8 cellular contexts compared by ENCODE assay signal in genomic region chr6:36986704-36987047, GRCh38. TPM values are rescaled to one million over a fixed set of nuclear protein-coding genes. Genes with fewer than 3 reads are reported as not detected.
DNase-seq lines count a peak whose midpoint lies in the region; ATAC-seq and TF ChIP-seq lines count a peak whose summit lies in the region.

No MANE protein-coding gene starts in this region.

- H3K4me1 ChIP-seq in BLaER1 (peaks cover 39% of the 10 kb centered on the region), uterus (peaks cover 5 to 8% of the 10 kb centered on the region in 2 donors)

- H3K27ac ChIP-seq in BLaER1 = peak overlapping the region; percentile 99
- peak overlapping the region; percentile 96 to 98 for H3K27ac ChIP-seq in uterus

- no peaks in the 10 kb centered on the region for H3K27me3 Mint-ChIP-seq in memory B cell

- H3K4me3 Mint-ChIP-seq in memory B cell = peak overlapping the region; percentile 99

- no peaks in the 10 kb centered on the region for H3K27me3 ChIP-seq in BLaER1
- no peaks in the 10 kb centered on the region for H3K27me3 ChIP-seq in uterus

- DNase-seq in astrocyte of the spinal cord (ENCODE audit: low read depth, low spot score) (no peak), memory B cell (ENCODE audit: low spot score in 2 of 2) (no peak), uterus (no peak), NCI-H748 treated with DMSO at 0.1 percent for 48 hours (lab: John Stamatoyannopoulos, UW) (no peak), NCI-H2081 treated with DMSO at 0.1 percent for 48 hours (lab: John Stamatoyannopoulos, UW) (no peak), amygdala (lab: John Stamatoyannopoulos, UW) (no peak)

- H3K4me1 Mint-ChIP-seq in memory B cell = peaks cover 14% of the 10 kb centered on the region

- intact Hi-C loops in uterus (cut with DNase I; ENCODE audit: low total_unique reads) = no loop called here

- no peaks in the 10 kb centered on the region for H3K9me3 Mint-ChIP-seq in memory B cell

- peaks cover 35% of the 10 kb centered on the region for H4K20me1 ChIP-seq in BLaER1

- no peak overlapping the region for H3K27ac Mint-ChIP-seq in memory B cell

- H3K9ac ChIP-seq in BLaER1 = peak overlapping the region; percentile 96

- no peak for TF ChIP-seq CTCF in astrocyte of the spinal cord (IDR thresholded peaks at IDR 0.05; ENCODE audit: low read depth, low read length)
- TF ChIP-seq CTCF in uterus (IDR thresholded peaks at IDR 0.05) = no peak

- no peaks in the 10 kb centered on the region for H3K9me3 ChIP-seq in BLaER1
- no peaks in the 10 kb centered on the region for H3K9me3 ChIP-seq in uterus

- in situ Hi-C loops in astrocyte of the spinal cord (cut with HindIII; ENCODE audit: low sequenced_read_pairs) = no loop called here

- H3K4me2 ChIP-seq in BLaER1 = peak overlapping the region; percentile 96

- H3K36me3 Mint-ChIP-seq in memory B cell = no peaks in the 10 kb centered on the region

- TF ChIP-seq POLR2A in uterus (IDR thresholded peaks at IDR 0.05) = no peak

- H3K36me3 ChIP-seq in BLaER1 (peaks cover 15% of the 10 kb centered on the region), uterus (no peaks in the 10 kb centered on the region)

- peak overlapping the region; percentile 99 for H3K4me3 ChIP-seq in BLaER1
- H3K4me3 ChIP-seq in astrocyte of the spinal cord (ENCODE audit: low read depth, low read length) = peak overlapping the region; percentile 98
- H3K4me3 ChIP-seq in uterus = peak overlapping the region; percentile 99 to 100

- peak; percentile 15 for ATAC-seq in HG02938 (IDR thresholded peaks at IDR 0.05; ENCODE audit: unreplicated experiment)
- no peak for ATAC-seq in memory B cell (ENCODE audit: low read depth)

RNA-seq across cellular contexts. Expression of gene MTCH1, which starts 0.7 kb away (rescaled TPM):
- 100 to 1,000 TPM; 111 to 172 (median 146) TPM for total RNA-seq in uterus

RNA-seq across cellular contexts. Expression of gene FGD2, which starts 18.8 kb away (rescaled TPM):
- total RNA-seq in uterus = 10 to 100 TPM in 3 of 4 donors, under 1 TPM in 1; 0.51 to 27.6 (median 11.5) TPM

RNA-seq across cellular contexts. Expression of gene PI16, which starts 32.1 kb away (rescaled TPM):
- total RNA-seq in uterus = 10 to 100 TPM in 1 of 4 donors, 1 to 10 TPM in 3; 1.2 to 32.4 (median 6.7) TPM
